5 cellular contexts compared by ENCODE assay signal in genomic region chr1:13239633-13240032, GRCh38. TPM values are rescaled to one million over a fixed set of nuclear protein-coding genes. Genes with fewer than 3 reads are reported as not detected.
"Had no signal": no experiment of that assay in that cellular context is flagged by ENCODE, and none has a peak within 500 bp of the region (broad histone marks: within the 10 kb centered on the region; RNA-seq: fewer than 3 reads in every experiment).

No MANE protein-coding gene starts in this region.

RNA-seq across cellular contexts. Expression of gene PRAMEF18, which starts 13.7 kb away (rescaled TPM):
- total RNA-seq: HepG2, HT-29, HT1080, IMR-90 had no signal
- polyA plus RNA-seq: HepG2, IgD-negative memory B cell, IMR-90 had no signal

RNA-seq across cellular contexts. Expression of gene PRAMEF5, which starts 14.4 kb away (rescaled TPM):
- total RNA-seq: HepG2, HT-29, HT1080, IMR-90 had no signal
- polyA plus RNA-seq: HepG2, IgD-negative memory B cell, IMR-90 had no signal

RNA-seq across cellular contexts. Expression of gene PRAMEF13, which starts 38.4 kb away (rescaled TPM):
- total RNA-seq: HepG2, HT-29, HT1080, IMR-90 had no signal
- polyA plus RNA-seq: HepG2, IgD-negative memory B cell, IMR-90 had no signal

RNA-seq across cellular contexts. Expression of gene PRAMEF8, which starts 45.3 kb away (rescaled TPM):
- total RNA-seq: HepG2, HT-29, HT1080, IMR-90 had no signal
- polyA plus RNA-seq: HepG2, IgD-negative memory B cell, IMR-90 had no signal
